30 cellular contexts compared by ENCODE assay signal in the genomic region with DNA sequence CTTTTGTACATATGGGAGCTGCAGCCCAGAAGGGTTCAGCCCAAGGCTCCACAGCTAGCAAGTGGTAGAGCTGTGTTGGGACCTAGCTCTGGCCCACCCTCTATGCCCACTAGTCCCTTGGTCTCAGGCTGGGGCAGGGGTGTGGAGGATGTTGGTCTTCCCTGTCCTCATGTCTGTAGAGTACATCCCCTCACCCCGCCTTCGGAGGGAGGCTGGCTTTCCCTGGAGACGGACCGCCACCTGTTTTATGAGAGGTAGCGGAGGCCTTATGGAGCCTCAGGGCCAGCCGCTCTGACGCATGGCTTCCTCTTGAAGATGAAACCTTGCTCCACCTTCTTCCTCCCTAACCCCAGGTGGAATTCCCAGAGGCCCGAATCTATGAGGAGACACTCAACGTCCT. TPM values are rescaled to one million over a fixed set of nuclear protein-coding genes. Genes with fewer than 3 reads are reported as not detected.
DNase-seq lines count a peak whose midpoint lies in the region; ATAC-seq, FAIRE-seq and TF ChIP-seq lines count a peak whose summit lies in the region.
"Had no signal": no experiment of that assay in that cellular context is flagged by ENCODE, and none has a peak within 500 bp of the region (broad histone marks: within the 10 kb centered on the region; RNA-seq: fewer than 3 reads in every experiment).

No MANE protein-coding gene starts in this region.

- peaks cover 37% of the 10 kb centered on the region for H3K36me3 Mint-ChIP-seq in endothelial cell (ENCODE audit: low read depth, unreplicated experiment)
- peaks cover 94% of the 10 kb centered on the region for H3K36me3 Mint-ChIP-seq in stimulated activated effector memory CD8-positive, alpha-beta T cell treated with anti-CD3 and anti-CD28 coated beads, Interleukin-12 subunit alpha, Interleukin-12 subunit beta, amount 100 ng/mL, for 72 hours

- H3K9me3 Mint-ChIP-seq in endothelial cell (ENCODE audit: unreplicated experiment) = no peaks in the 10 kb centered on the region
- no peaks in the 10 kb centered on the region for H3K9me3 Mint-ChIP-seq in stimulated activated effector memory CD8-positive, alpha-beta T cell treated with anti-CD3 and anti-CD28 coated beads, Interleukin-12 subunit alpha, Interleukin-12 subunit beta, amount 100 ng/mL, for 72 hours
- H3K9me3 Mint-ChIP-seq: HFFc6 had no signal

- H3F3A ChIP-seq in MM.1S (ENCODE audit: insufficient read depth, low read length) = peaks cover 22% of the 10 kb centered on the region

- DNase-seq in GM12892 (ENCODE audit: insufficient read length) = no peak
- no peak for DNase-seq in MM.1S
- DNase-seq in endothelial cell (ENCODE audit: low spot score) = no peak
- DNase-seq in stimulated activated effector memory CD8-positive, alpha-beta T cell treated with anti-CD3 and anti-CD28 coated beads, Interleukin-12 subunit alpha, Interleukin-12 subunit beta, amount 100 ng/mL, for 72 hours (ENCODE audit: low spot score in 2 of 2) = no peak
- DNase-seq in amygdala (lab: John Stamatoyannopoulos, UW) = no peak
- DNase-seq: activated CD4-positive, alpha-beta T cell treated with anti-CD3 and anti-CD28 coated beads, Interleukin-2, amount 50 U/mL, for 1 hour; activated CD4-positive, CD25-positive, alpha-beta regulatory T cell; body of pancreas; esophagus squamous epithelium; foreskin keratinocyte; GOT3; head of caudate nucleus; HFFc6; NCI-H1105; NCI-H82; right cardiac atrium; stimulated activated CD8-positive, alpha-beta memory T cell treated with anti-CD3 and anti-CD28 coated beads, Interleukin-4, amount 100 ng/mL, for 48 hours had no signal

- H3K27ac Mint-ChIP-seq in endothelial cell (ENCODE audit: unreplicated experiment) = peak overlapping the region; percentile 42
- H3K27ac Mint-ChIP-seq in stimulated activated effector memory CD8-positive, alpha-beta T cell treated with anti-CD3 and anti-CD28 coated beads, Interleukin-12 subunit alpha, Interleukin-12 subunit beta, amount 100 ng/mL, for 72 hours = no peak overlapping the region
- H3K27ac Mint-ChIP-seq: HFFc6 had no signal

- no peak overlapping the region for H2AFZ ChIP-seq in MM.1S (ENCODE audit: low read length)

- H3K9me2 ChIP-seq in MM.1S (replicated peaks; ENCODE audit: insufficient read depth, low read length) = no peaks in the 10 kb centered on the region

- H3K4me1 ChIP-seq in MM.1S (ENCODE audit: low read length) = peaks cover 26% of the 10 kb centered on the region

- H4K20me1 ChIP-seq in MM.1S (ENCODE audit: insufficient read depth, low read length) = no peaks in the 10 kb centered on the region

- H3K4me3 Mint-ChIP-seq in endothelial cell (ENCODE audit: unreplicated experiment) = peak overlapping the region; percentile 62
- no peak overlapping the region for H3K4me3 Mint-ChIP-seq in stimulated activated effector memory CD8-positive, alpha-beta T cell treated with anti-CD3 and anti-CD28 coated beads, Interleukin-12 subunit alpha, Interleukin-12 subunit beta, amount 100 ng/mL, for 72 hours
- H3K4me3 Mint-ChIP-seq: HFFc6 had no signal

- H3K27ac ChIP-seq in MM.1S (ENCODE audit: low read length) = peak overlapping the region; percentile 75; the same call in 1 of the 2 replicates
- H3K27ac ChIP-seq: C4-2B, esophagus squamous epithelium, foreskin keratinocyte, tibial nerve had no signal

- TF ChIP-seq POLR2A in GM12892 (IDR thresholded peaks at IDR 0.05; ENCODE audit: low read depth, low read length) = peak; percentile 29; the same call in 1 of the 2 replicates

- no peak for TF ChIP-seq CTCF in MM.1S (IDR thresholded peaks at IDR 0.05; ENCODE audit: low read length)
- TF ChIP-seq CTCF in endothelial cell (IDR thresholded peaks at IDR 0.05; ENCODE audit: unreplicated experiment) = no peak

- peaks cover 6% of the 10 kb centered on the region for H3K27me3 Mint-ChIP-seq in endothelial cell (ENCODE audit: unreplicated experiment)

- H3K4me3 ChIP-seq in MM.1S (ENCODE audit: low read length) = no peak overlapping the region
- H3K4me3 ChIP-seq: body of pancreas, esophagus squamous epithelium, tibial nerve had no signal

- no peak for FAIRE-seq in GM12892 (lab: Jason Lieb, UNC)
- FAIRE-seq: islet of Langerhans had no signal

- ATAC-seq in stimulated activated effector memory CD8-positive, alpha-beta T cell treated with anti-CD3 and anti-CD28 coated beads, Interleukin-12 subunit alpha, Interleukin-12 subunit beta, amount 100 ng/mL, for 72 hours = peak; percentile 11
- ATAC-seq in HG02759 (IDR thresholded peaks at IDR 0.05; ENCODE audit: unreplicated experiment) (no peak), HG02623 (IDR thresholded peaks at IDR 0.05; ENCODE audit: unreplicated experiment) (no peak)
- ATAC-seq: body of pancreas, foreskin keratinocyte had no signal

- no peaks in the 10 kb centered on the region for H3K27me3 ChIP-seq in MM.1S (replicated peaks; ENCODE audit: insufficient read depth, low read length)
- H3K27me3 ChIP-seq: body of pancreas, esophagus squamous epithelium, foreskin keratinocyte, tibial nerve had no signal

- H3K79me2 ChIP-seq in MM.1S (ENCODE audit: low read length) = peaks cover 4% of the 10 kb centered on the region; the same call in 1 of the 2 replicates

- H3K4me1 Mint-ChIP-seq in endothelial cell (ENCODE audit: unreplicated experiment) = peaks cover 3% of the 10 kb centered on the region
- H3K4me1 Mint-ChIP-seq in stimulated activated effector memory CD8-positive, alpha-beta T cell treated with anti-CD3 and anti-CD28 coated beads, Interleukin-12 subunit alpha, Interleukin-12 subunit beta, amount 100 ng/mL, for 72 hours = peaks cover 11% of the 10 kb centered on the region

- H3K4me2 ChIP-seq in MM.1S (ENCODE audit: low read depth, low read length) = peak overlapping the region; percentile 48

- H3K36me3 ChIP-seq in MM.1S (replicated peaks; ENCODE audit: insufficient read depth, low read length) = peaks cover 14% of the 10 kb centered on the region

- H3K9me3 ChIP-seq in MM.1S (replicated peaks; ENCODE audit: insufficient read depth, low read length) = no peaks in the 10 kb centered on the region
- H3K9me3 ChIP-seq: body of pancreas, esophagus squamous epithelium, tibial nerve had no signal

- no peak overlapping the region for H3K9ac ChIP-seq in MM.1S (ENCODE audit: low read length)

RNA-seq across cellular contexts. Expression of a gene that starts 8.4 kb away (rescaled TPM):
- polyA plus RNA-seq in GM12892 (2012; ENCODE audit: missing spikeins) = 8.1 TPM
- total RNA-seq in endothelial cell (ENCODE audit: unreplicated experiment) = 104 TPM

RNA-seq across cellular contexts. Expression of a gene that starts 8.7 kb away (rescaled TPM):
- polyA plus RNA-seq in GM12892 (2012; ENCODE audit: missing spikeins) = 24.8 TPM
- total RNA-seq in endothelial cell (ENCODE audit: unreplicated experiment) = 47.2 TPM

RNA-seq across cellular contexts. Expression of a gene that starts 13.3 kb away (rescaled TPM):
- polyA plus RNA-seq in GM12892 (2012; ENCODE audit: missing spikeins) = 84.7 TPM
- 57.2 TPM for total RNA-seq in endothelial cell (ENCODE audit: unreplicated experiment)

RNA-seq across cellular contexts. Expression of a gene that starts 21.0 kb away (rescaled TPM):
- not detected for polyA plus RNA-seq in GM12892 (2012; ENCODE audit: missing spikeins)
- total RNA-seq in endothelial cell (ENCODE audit: unreplicated experiment) = not detected
- total RNA-seq: body of pancreas; cerebellum; dermis microvascular lymphatic vessel endothelial cell; esophagus squamous epithelium; foreskin keratinocyte; HFFc6; HT-29; left lobe of liver; myocyte; NCI-H460; right cardiac atrium; RPMI7951; T-helper 1 cell treated with Interleukin-12 subunit alpha and Interleukin-12 subunit beta and Interleukin-4 antibody, amounts not matched to agents 30 ng/mL and 1 ng/mL, for 36 hours; tibial nerve had no signal
- polyA plus RNA-seq: foreskin keratinocyte, right cardiac atrium had no signal

RNA-seq across cellular contexts. Expression of a gene that starts 25.0 kb away (rescaled TPM):
- 35.2 TPM for polyA plus RNA-seq in GM12892 (2012; ENCODE audit: missing spikeins)
- 59.4 TPM for total RNA-seq in endothelial cell (ENCODE audit: unreplicated experiment)
